Comparison of ENCODE assay signal across 8 cellular contexts in genomic region chr10:95841711-95842498, GRCh38.
DNase-seq lines count a peak whose midpoint lies in the region; ATAC-seq and TF ChIP-seq lines count a peak whose summit lies in the region.

No MANE protein-coding gene starts in this region.

- H3K36me3 ChIP-seq in neural cell (ENCODE audit: insufficient read depth, low read length), result no peaks in the 10 kb centered on the region

- H3K27me3 ChIP-seq in neural cell (ENCODE audit: insufficient read depth, low read depth, low read length), result no peaks in the 10 kb centered on the region

- no peak for TF ChIP-seq RAD21 in neural cell (conservative IDR thresholded peaks at IDR 0.05)

- POLR2A ChIA-PET in WTC11 (lab: Charles Lee), result no interaction called here

- no peaks in the 10 kb centered on the region for H3K27me3 Mint-ChIP-seq in WTC11 (ENCODE audit: low read depth)

- H3F3A ChIP-seq in neural cell (ENCODE audit: insufficient read depth, low read length, poor library complexity, severe bottlenecking), result no peaks in the 10 kb centered on the region

- TF ChIP-seq EP300 in neural cell (conservative IDR thresholded peaks at IDR 0.05; ENCODE audit: poor library complexity, severe bottlenecking), result no peak

- no peak overlapping the region for H2AFZ ChIP-seq in neural cell (ENCODE audit: low read depth, low read length)

- CTCF ChIA-PET in WTC11 (lab: Charles Lee), result interaction anchor here (0.6 to 9.2 kb wide), 24 partner anchors 12 to 241 kb away, joined by 3 to 221 read pairs (median 4); partner anchors contain the start of genes ENTPD1 and TCTN3

- no peak overlapping the region for H3K4me3 Mint-ChIP-seq in WTC11

- no peaks in the 10 kb centered on the region for H3K36me3 Mint-ChIP-seq in WTC11

- no peaks in the 10 kb centered on the region for H3K79me2 ChIP-seq in neural cell (replicated peaks; ENCODE audit: insufficient read depth, low read length)

- no peak overlapping the region for H3K27ac Mint-ChIP-seq in WTC11

- H3K4me2 ChIP-seq in neural cell (ENCODE audit: low read length), result no peak overlapping the region

- H3K4me3 ChIP-seq in fibroblast of mammary gland (ENCODE audit: control insufficient read depth, low read depth, low read length), result no peak overlapping the region
- no peak overlapping the region for H3K4me3 ChIP-seq in neural cell (ENCODE audit: low read length)

- TF ChIP-seq CTCF in WTC11 (IDR thresholded peaks at IDR 0.05) (peak; percentile 68), fibroblast of mammary gland (conservative IDR thresholded peaks at IDR 0.05; ENCODE audit: control insufficient read depth, insufficient read depth, low read depth, low read length) (peak; percentile 59), neural cell (IDR thresholded peaks at IDR 0.05; ENCODE audit: poor library complexity, severe bottlenecking) (peak; percentile 50)

- H3K9me3 ChIP-seq in neural cell (ENCODE audit: low read length), result no peaks in the 10 kb centered on the region

- no peaks in the 10 kb centered on the region for H4K20me1 ChIP-seq in neural cell (ENCODE audit: insufficient read depth)

- H3K9ac ChIP-seq in neural cell (ENCODE audit: low read length), result no peak overlapping the region

- no peak overlapping the region for H3K27ac ChIP-seq in neural cell (ENCODE audit: low read length)

- ATAC-seq in GM21423 (IDR thresholded peaks at IDR 0.05; ENCODE audit: unreplicated experiment) (peak; percentile 38), WTC11 (peak; percentile 51; the same call in 1 of the 2 replicates), HG02970 (IDR thresholded peaks at IDR 0.05; ENCODE audit: low FRiP score, unreplicated experiment) (no peak)

- DNase-seq in NCI-H1417 (lab: John Stamatoyannopoulos, UW) (peak; percentile 8 to 62 (median 35)), NCI-H1417 treated with DMSO at 0.1 percent for 48 hours (lab: John Stamatoyannopoulos, UW) (no peak), NCI-H1048 (lab: John Stamatoyannopoulos, UW) (peak; percentile 54), WTC11 (ENCODE audit: low spot score) (peak; percentile 23), fibroblast of mammary gland (ENCODE audit: low read depth) (peak; percentile 68)

- H3K9me2 ChIP-seq in neural cell (ENCODE audit: insufficient read depth, low read length), result no peaks in the 10 kb centered on the region

- peaks cover 8% of the 10 kb centered on the region for H3K4me1 Mint-ChIP-seq in WTC11

- no peaks in the 10 kb centered on the region for H3K9me3 Mint-ChIP-seq in WTC11

TF ChIP-seq in WTC11, 78 proteins besides CTCF, POLR2A, EP300 and RAD21:
- TF ChIP-seq ZNF423 (CRISPR knock-in tag; IDR thresholded peaks at IDR 0.05) (no peak), ZNF263 (CRISPR knock-in tag; IDR thresholded peaks at IDR 0.05; ENCODE audit: low read depth) (no peak), IRF2 (CRISPR knock-in tag; IDR thresholded peaks at IDR 0.05; ENCODE audit: borderline replicate concordance, low read depth) (no peak), FOXJ3 (CRISPR knock-in tag; IDR thresholded peaks at IDR 0.05; ENCODE audit: borderline replicate concordance) (no peak), ZNF121 (CRISPR knock-in tag; IDR thresholded peaks at IDR 0.05) (no peak), SOX15 (CRISPR knock-in tag; IDR thresholded peaks at IDR 0.05) (no peak), HMGA2 (CRISPR knock-in tag; IDR thresholded peaks at IDR 0.05) (no peak), ZNF416 (CRISPR knock-in tag; IDR thresholded peaks at IDR 0.05) (no peak)
TF ChIP-seq in WTC11: peak in this region for 0.

TF ChIP-seq in neural cell, 6 proteins besides CTCF, POLR2A, EP300 and RAD21:
- TF ChIP-seq REST (IDR thresholded peaks at IDR 0.05; ENCODE audit: borderline replicate concordance), result no peak
- no peak for TF ChIP-seq MXI1 (conservative IDR thresholded peaks at IDR 0.05; ENCODE audit: poor library complexity, severe bottlenecking)
- no peak for TF ChIP-seq EZH2 (IDR thresholded peaks at IDR 0.05; ENCODE audit: borderline replicate concordance, insufficient read depth, low read length, poor library complexity, severe bottlenecking)
- TF ChIP-seq SMC3 (conservative IDR thresholded peaks at IDR 0.05; ENCODE audit: poor library complexity), result peak; percentile 42
- no peak for TF ChIP-seq POLR2AphosphoS5 (IDR thresholded peaks at IDR 0.05)
- TF ChIP-seq TAF1 (IDR thresholded peaks at IDR 0.05; ENCODE audit: low read depth), result no peak
